Comparison of ENCODE assay signal across 1 cellular context in genomic region chr1:173255214-173255813, GRCh38.
TF ChIP-seq lines count a peak whose summit lies in the region.

No MANE protein-coding gene starts in this region.

TF ChIP-seq in A549, 52 proteins besides CTCF, POLR2A, EP300 and RAD21 (continued from another document):
- TF ChIP-seq, protein P1, sequence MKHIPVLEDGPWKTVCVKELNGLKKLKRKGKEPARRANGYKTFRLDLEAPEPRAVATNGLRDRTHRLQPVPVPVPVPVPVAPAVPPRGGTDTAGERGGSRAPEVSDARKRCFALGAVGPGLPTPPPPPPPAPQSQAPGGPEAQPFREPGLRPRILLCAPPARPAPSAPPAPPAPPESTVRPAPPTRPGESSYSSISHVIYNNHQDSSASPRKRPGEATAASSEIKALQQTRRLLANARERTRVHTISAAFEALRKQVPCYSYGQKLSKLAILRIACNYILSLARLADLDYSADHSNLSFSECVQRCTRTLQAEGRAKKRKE (CRISPR knock-in tag; IDR thresholded peaks at IDR 0.05; ENCODE audit: low read depth), result no peak
